ENCODE assay signal across 8 cellular contexts in the genomic region with DNA sequence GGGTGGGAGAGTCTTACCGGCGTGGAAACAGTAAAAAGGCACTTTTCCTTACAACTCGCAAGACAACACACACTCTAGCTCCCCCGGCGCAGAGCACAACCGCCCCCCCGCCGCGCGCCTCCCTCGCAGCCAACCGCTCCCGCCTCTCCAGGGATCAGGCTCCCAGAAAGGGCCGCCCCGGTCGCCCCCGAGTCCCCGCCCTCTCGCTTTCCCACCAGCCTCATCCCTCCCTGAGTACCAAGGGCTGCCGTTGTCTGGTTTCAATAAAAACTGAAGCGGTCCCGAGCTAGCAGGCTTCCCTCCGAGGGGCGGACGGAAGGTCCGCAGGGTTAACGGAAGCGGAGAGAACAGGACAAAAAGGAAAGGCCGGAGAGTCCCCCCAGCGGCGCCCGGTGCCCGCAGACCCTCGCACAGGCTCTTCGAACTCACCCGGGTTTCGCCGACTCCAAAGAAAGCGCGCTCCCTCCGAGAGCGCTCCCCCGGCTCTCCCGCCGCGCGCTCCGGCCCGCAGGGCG. TPM values are rescaled to one million over a fixed set of nuclear protein-coding genes. Genes with fewer than 3 reads are reported as not detected.
DNase-seq lines count a peak whose midpoint lies in the region; ATAC-seq, FAIRE-seq and TF ChIP-seq lines count a peak whose summit lies in the region.

No MANE protein-coding gene starts in this region.

- H3K27ac ChIP-seq in K562 (ENCODE audit: extremely low read depth, low read depth, low read length) (peak overlapping the region; percentile 91), iPS DF 6.9 (ENCODE audit: low read length) (no peak overlapping the region), sigmoid colon (peak overlapping the region; percentile 91 to 100 (median 100))

- H3K4me1 ChIP-seq in K562 (replicated peaks in 1 of 2; ENCODE audit: control insufficient read depth in 2 of 2, insufficient read depth in 2 of 2, low read length in 2 of 2), result peaks cover 0 to 29% of the 10 kb centered on the region in 2 experiments; a peak in 3 of 5 replicates
- no peaks in the 10 kb centered on the region for H3K4me1 ChIP-seq in iPS DF 6.9 (ENCODE audit: control insufficient read depth, insufficient read depth, low read length)
- peaks cover 0 to 36% (median 23%) of the 10 kb centered on the region in 4 donors for H3K4me1 ChIP-seq in sigmoid colon

- no peaks in the 10 kb centered on the region for H3K9me3 ChIP-seq in K562 (replicated peaks; ENCODE audit: control insufficient read depth, insufficient read depth, low read depth, low read length)
- no peaks in the 10 kb centered on the region for H3K9me3 ChIP-seq in iPS DF 6.9 (ENCODE audit: control insufficient read depth, insufficient read depth, low read length)
- H3K9me3 ChIP-seq in sigmoid colon, result no peaks in the 10 kb centered on the region

- H3K36me3 ChIP-seq in K562 (ENCODE audit: control insufficient read depth, insufficient read depth, low read length), result peaks cover 28% of the 10 kb centered on the region
- H3K36me3 ChIP-seq in iPS DF 6.9 (ENCODE audit: control insufficient read depth, insufficient read depth, low read length), result no peaks in the 10 kb centered on the region
- no peaks in the 10 kb centered on the region for H3K36me3 ChIP-seq in sigmoid colon

- 0 out of 4 replicates have a peak, but pooled peaks of 1 of the 2 experiments have one; percentile 6 for TF ChIP-seq RAD21 in K562 (CRISPR knock-in tag; conservative IDR thresholded peaks at IDR 0.05 in 1 of 2, IDR thresholded peaks at IDR 0.05 in 1 of 2)

- peak overlapping the region; percentile 88 for H3K4me2 ChIP-seq in K562 (ENCODE audit: insufficient read depth, low read length)

- in situ Hi-C loops in K562 (cut with MboI), result no loop called here

- TF ChIP-seq CTCF in K562 (IDR thresholded peaks at IDR 0.05 in 2 of 3, conservative IDR thresholded peaks at IDR 0.05 in 1 of 3; ENCODE audit: insufficient read depth in 2 of 3, low read depth in 1 of 3, low read length in 3 of 3), result no peak
- TF ChIP-seq CTCF in sigmoid colon (IDR thresholded peaks at IDR 0.05), result no peak

- peak overlapping the region; percentile 88 for H3K4me3 ChIP-seq in K562
- H3K4me3 ChIP-seq in iPS DF 6.9 (ENCODE audit: low read length), result peak overlapping the region; percentile 91
- peak overlapping the region; percentile 67 to 99 (median 90) for H3K4me3 ChIP-seq in sigmoid colon

- H3K27me3 ChIP-seq in K562 (ENCODE audit: control insufficient read depth in 2 of 2, insufficient read depth in 2 of 2, low read length in 2 of 2) (no peaks in the 10 kb centered on the region), iPS DF 6.9 (ENCODE audit: control insufficient read depth, insufficient read depth, low read length) (no peaks in the 10 kb centered on the region), sigmoid colon (no peaks in the 10 kb centered on the region)

- FAIRE-seq in K562 (lab: Jason Lieb, UNC), result no peak

- CTCF ChIA-PET in K562 (lab: Yijun Ruan, JAX; ENCODE audit: low intra/inter-chr PET ratio), result no interaction called here

- POLR2A ChIA-PET in K562 (lab: Yijun Ruan, JAX), result interaction anchor here (0.7 to 3.0 kb wide), 7 partner anchors 9 to 58 kb away, joined by 3 to 10 read pairs (median 4); no protein-coding TSS in a partner anchor

- BruUV-seq in K562 (replicated peaks; lab: Mats Ljungman, UMichigan), result no TSS peak

- no peak for TF ChIP-seq POLR2A in K562 (conservative IDR thresholded peaks at IDR 0.05)
- peak in 1 of 2 donors; percentile 35 for TF ChIP-seq POLR2A in sigmoid colon (IDR thresholded peaks at IDR 0.05)

- peak overlapping the region; percentile 81 to 97 for H3K9ac ChIP-seq in K562 (ENCODE audit: insufficient read depth in 1 of 2, low read depth in 2 of 2, low read length in 2 of 2)

- ATAC-seq in GM21737 (IDR thresholded peaks at IDR 0.05; ENCODE audit: unreplicated experiment) (peak; percentile 16), K562 (peak; percentile 81)

- H4K20me1 ChIP-seq in K562 (replicated peaks; ENCODE audit: control insufficient read depth, insufficient read depth, low read length), result peaks cover 38% of the 10 kb centered on the region

- peaks cover 5% of the 10 kb centered on the region for H3K9me1 ChIP-seq in K562 (ENCODE audit: control insufficient read depth, insufficient read depth, low read length)

- TF ChIP-seq EP300 in K562 (IDR thresholded peaks at IDR 0.05; ENCODE audit: low read length) (no peak), sigmoid colon (IDR thresholded peaks at IDR 0.05) (no peak)

- peak overlapping the region; percentile 66; the same call in 1 of the 2 replicates for H2AFZ ChIP-seq in K562 (ENCODE audit: low read depth, low read length)

- DNase-seq in DMS79 treated with DMSO at 0.1 percent for 48 hours (lab: John Stamatoyannopoulos, UW) (peak; percentile 56), LoVo (ENCODE audit: low spot score) (peak; percentile 24), T follicular helper cell (ENCODE audit: low read depth) (peak; percentile 43), K562 (ENCODE audit: extremely low read depth in 1 of 4, low spot score in 3 of 4) (peak; percentile 53 to 77 (median 62)), iPS DF 6.9 (ENCODE audit: low read depth, low spot score) (no peak), sigmoid colon (peak; percentile 91), middle frontal gyrus (ENCODE audit: extremely low spot score, low spot score) (no peak)

- intact Hi-C loops in K562 (cut with micrococcal nuclease), result loop anchor here (2.0 to 5.0 kb wide), 3 partner anchors 36 to 63 kb away; no protein-coding TSS in a partner anchor
- intact Hi-C loops in sigmoid colon (cut with DNase I), result loop anchor here (5.0 kb wide), 3 partner anchors 46 to 356 kb away; a partner anchor contains a TSS

- 0% methylated on average over 18 of the region's 50 CpGs for WGBS in K562 (ENCODE audit: insufficient coverage, low coverage, missing lambda C conversion rate)
- WGBS in iPS DF 6.9 (ENCODE audit: insufficient coverage, insufficient read length), result no CpG with 5 or more reads among the region's 50 CpGs
- WGBS in sigmoid colon, 2 donors, result 0 to 1% methylated on average over 50 of the region's 50 CpGs

- peaks cover 66% of the 10 kb centered on the region for H3K79me2 ChIP-seq in K562 (ENCODE audit: control insufficient read depth, insufficient read depth, low read length)

TF ChIP-seq in K562, 482 proteins besides CTCF, POLR2A, EP300 and RAD21 (continues in another document):
- TF ChIP-seq, protein P1, sequence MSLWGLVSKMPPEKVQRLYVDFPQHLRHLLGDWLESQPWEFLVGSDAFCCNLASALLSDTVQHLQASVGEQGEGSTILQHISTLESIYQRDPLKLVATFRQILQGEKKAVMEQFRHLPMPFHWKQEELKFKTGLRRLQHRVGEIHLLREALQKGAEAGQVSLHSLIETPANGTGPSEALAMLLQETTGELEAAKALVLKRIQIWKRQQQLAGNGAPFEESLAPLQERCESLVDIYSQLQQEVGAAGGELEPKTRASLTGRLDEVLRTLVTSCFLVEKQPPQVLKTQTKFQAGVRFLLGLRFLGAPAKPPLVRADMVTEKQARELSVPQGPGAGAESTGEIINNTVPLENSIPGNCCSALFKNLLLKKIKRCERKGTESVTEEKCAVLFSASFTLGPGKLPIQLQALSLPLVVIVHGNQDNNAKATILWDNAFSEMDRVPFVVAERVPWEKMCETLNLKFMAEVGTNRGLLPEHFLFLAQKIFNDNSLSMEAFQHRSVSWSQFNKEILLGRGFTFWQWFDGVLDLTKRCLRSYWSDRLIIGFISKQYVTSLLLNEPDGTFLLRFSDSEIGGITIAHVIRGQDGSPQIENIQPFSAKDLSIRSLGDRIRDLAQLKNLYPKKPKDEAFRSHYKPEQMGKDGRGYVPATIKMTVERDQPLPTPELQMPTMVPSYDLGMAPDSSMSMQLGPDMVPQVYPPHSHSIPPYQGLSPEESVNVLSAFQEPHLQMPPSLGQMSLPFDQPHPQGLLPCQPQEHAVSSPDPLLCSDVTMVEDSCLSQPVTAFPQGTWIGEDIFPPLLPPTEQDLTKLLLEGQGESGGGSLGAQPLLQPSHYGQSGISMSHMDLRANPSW (CRISPR knock-in tag; IDR thresholded peaks at IDR 0.05), result no peak

RNA-seq across cellular contexts. Expression of a gene that starts 0.8 kb away (rescaled TPM):
- total RNA-seq in K562 (2011; cell fraction: chromatin; rRNA removed; ENCODE audit: low replicate concordance), result 254 and 349 TPM in 2 replicates
- 242 and 277 TPM in 2 replicates for total RNA-seq in K562 (2011; cell fraction: nucleolus; rRNA removed)
- total RNA-seq in K562 (2011; cell fraction: nucleoplasm; rRNA removed), result 310 and 344 TPM in 2 replicates
- total RNA-seq in K562 (2014; rRNA removed) (70.6 and 80.6 TPM in 2 replicates), K562 (2014; rRNA removed; fragmentation: Illumina TruSeq; extraction: Trizol) (131 and 151 TPM in 2 replicates), K562 (2015; rRNA removed; fragmentation: Illumina TruSeq; extraction: Trizol) (122 and 132 TPM in 2 replicates), K562 (2021) (134 and 151 TPM in 2 replicates), sigmoid colon (10 to 100 TPM; 54.3 to 73.8 (median 70.4) TPM)
- polyA plus RNA-seq in K562 (2011; rRNA removed) (245 TPM in 2 replicates), K562 (2014; fragmentation: Illumina TruSeq; extraction: Trizol) (150 and 172 TPM in 2 replicates), K562 (2014; fragmentation: Nextera tagmentation; extraction: Ambion mirVana) (100 to 1,000 TPM; 124 to 148 TPM), K562 (2014; rRNA removed) (107 and 109 TPM in 2 replicates), sigmoid colon (10 to 100 TPM in 1 of 3 donors, 1 to 10 TPM in 2; 7.2 to 51.6 (median 9.6) TPM)
- polyA plus RNA-seq in K562 (2011; cell fraction: cytosol; rRNA removed), result 106 and 186 TPM in 2 replicates
- polyA plus RNA-seq in K562 (2011; cell fraction: nucleus; rRNA removed), result 434 and 508 TPM in 2 replicates
- 143 and 177 TPM in 2 replicates for polyA plus RNA-seq in K562 (2012)
- 294 and 362 TPM in 2 replicates for polyA minus RNA-seq in K562 (2011; rRNA and poly(A)+ RNA removed)
- 132 and 149 TPM in 2 replicates for polyA minus RNA-seq in K562 (2011; cell fraction: cytosol; rRNA and poly(A)+ RNA removed)
- polyA minus RNA-seq in K562 (2011; cell fraction: nucleus; rRNA and poly(A)+ RNA removed), result 163 and 262 TPM in 2 replicates

Comparison
In these comparisons a context has a peak if more than half of its experiments do, and no peak if none do; other contexts are left out.
1. DNase-seq: peak in DMS79 treated with DMSO at 0.1 percent for 48 hours (single experiment), LoVo (single experiment), T follicular helper cell (single experiment), K562 (4 of 4) and sigmoid colon (single experiment); none in iPS DF 6.9 (single experiment) and middle frontal gyrus (single experiment).
2. Peak in every context shown above with its lines, with median percentiles within 50 percentile points of each other: H3K4me3 ChIP-seq.